30 cellular contexts compared by ENCODE assay signal in the genomic region with DNA sequence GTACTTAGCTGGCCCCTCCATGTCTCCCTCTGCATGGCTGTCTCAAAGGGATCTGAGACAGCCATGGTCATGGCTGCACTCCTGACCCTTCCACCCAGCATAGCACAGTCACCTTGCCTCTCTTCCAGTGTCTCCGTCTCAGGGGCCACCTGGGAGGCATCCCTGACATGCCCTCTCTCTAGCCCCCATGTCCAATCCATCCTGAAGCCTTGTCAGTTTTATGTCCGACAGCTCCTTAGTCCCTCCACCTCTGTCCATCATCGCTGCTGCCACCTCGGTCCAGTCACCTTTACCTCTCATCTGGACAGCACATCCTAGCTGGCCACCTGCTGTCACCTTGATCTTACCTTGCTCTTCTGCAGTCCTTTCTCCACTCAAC.
DNase-seq lines count a peak whose midpoint lies in the region; ATAC-seq and TF ChIP-seq lines count a peak whose summit lies in the region.
"Had no signal": no experiment of that assay in that cellular context is flagged by ENCODE, and none has a peak within 500 bp of the region (broad histone marks: within the 10 kb centered on the region; RNA-seq: fewer than 3 reads in every experiment).

No MANE protein-coding gene starts in this region.

- BruUV-seq in HCT116 (replicated peaks; lab: Mats Ljungman, UMichigan), result no TSS peak

- H3K9me3 Mint-ChIP-seq in endodermal cell, result no peaks in the 10 kb centered on the region
- H3K9me3 Mint-ChIP-seq in activated T-cell treated with anti-CD3 and anti-CD28 coated beads, Interleukin-2, amount 50 U/mL, for 4 hours, result no peaks in the 10 kb centered on the region
- H3K9me3 Mint-ChIP-seq: activated naive CD8-positive, alpha-beta T cell treated with anti-CD3 and anti-CD28 coated beads, Interleukin-2, amount 10 ng/mL, durations not matched to agents 7 days and 5 days; IgD-negative memory B cell; nephron had no signal

- H4K20me1 ChIP-seq in HCT116 (ENCODE audit: insufficient read depth), result no peaks in the 10 kb centered on the region
- no peaks in the 10 kb centered on the region for H4K20me1 ChIP-seq in osteoblast (ENCODE audit: insufficient read depth, low read length)

- no peak for TF ChIP-seq RAD21 in HCT116 (IDR thresholded peaks at IDR 0.05; ENCODE audit: low read depth)

- H3K79me2 ChIP-seq in HCT116 (ENCODE audit: insufficient read depth, low read length) (no peaks in the 10 kb centered on the region), osteoblast (ENCODE audit: insufficient read depth, low read length) (no peaks in the 10 kb centered on the region)

- H3K9me3 ChIP-seq in HCT116 (ENCODE audit: control insufficient read depth in 1 of 2, insufficient read depth in 1 of 2, low read depth in 1 of 2, low read length in 2 of 2), result no peaks in the 10 kb centered on the region
- H3K9me3 ChIP-seq in endodermal cell (ENCODE audit: control insufficient read depth, low read length), result no peaks in the 10 kb centered on the region
- H3K9me3 ChIP-seq in osteoblast (ENCODE audit: low read depth, low read length), result no peaks in the 10 kb centered on the region
- H3K9me3 ChIP-seq: HAP-1, heart right ventricle, ovary had no signal

- H3K36me3 ChIP-seq in HCT116 (ENCODE audit: control insufficient read depth in 1 of 2, insufficient read depth in 2 of 2, low read length in 2 of 2), result no peaks in the 10 kb centered on the region
- H3K36me3 ChIP-seq in endodermal cell (ENCODE audit: control insufficient read depth, insufficient read depth, low read length), result no peaks in the 10 kb centered on the region
- no peaks in the 10 kb centered on the region for H3K36me3 ChIP-seq in osteoblast (ENCODE audit: insufficient read depth, low read length)
- H3K36me3 ChIP-seq: HAP-1, heart right ventricle, ovary had no signal

- no peak overlapping the region for H3K27ac ChIP-seq in HCT116 (ENCODE audit: low read depth, low read length)
- no peak overlapping the region for H3K27ac ChIP-seq in endodermal cell (ENCODE audit: low read depth, low read length)
- H3K27ac ChIP-seq in osteoblast (ENCODE audit: low read depth, low read length), result no peak overlapping the region
- H3K27ac ChIP-seq: heart right ventricle, ovary had no signal

- intact Hi-C loops in HCT116 (cut with micrococcal nuclease), result no loop called here

- H3K4me1 Mint-ChIP-seq in endodermal cell, result peaks cover 8% of the 10 kb centered on the region
- no peaks in the 10 kb centered on the region for H3K4me1 Mint-ChIP-seq in activated T-cell treated with anti-CD3 and anti-CD28 coated beads, Interleukin-2, amount 50 U/mL, for 4 hours (ENCODE audit: low read depth)
- H3K4me1 Mint-ChIP-seq: activated naive CD8-positive, alpha-beta T cell treated with anti-CD3 and anti-CD28 coated beads, Interleukin-2, amount 10 ng/mL, durations not matched to agents 7 days and 5 days; B cell had no signal

- 89 to 92% methylated on average over 4 of the region's 4 CpGs for WGBS in endodermal cell (ENCODE audit: insufficient coverage in 1 of 2, insufficient read length in 1 of 2), 2 experiments

- H3K9me2 ChIP-seq in HCT116 (ENCODE audit: insufficient read depth), result no peaks in the 10 kb centered on the region

- no peak for TF ChIP-seq CTCF in HCT116 (IDR thresholded peaks at IDR 0.05 in 2 of 3, conservative IDR thresholded peaks at IDR 0.05 in 1 of 3; ENCODE audit: borderline replicate concordance in 1 of 3, insufficient read depth in 1 of 3, low read depth in 2 of 3, low read length in 2 of 3)
- no peak for TF ChIP-seq CTCF in endodermal cell (conservative IDR thresholded peaks at IDR 0.05)
- no peak for TF ChIP-seq CTCF in osteoblast (IDR thresholded peaks at IDR 0.05; ENCODE audit: extremely low read depth, low read depth, low read length)

- CTCF ChIA-PET in HCT116 (lab: Charles Lee), result no interaction called here

- H3K27me3 Mint-ChIP-seq in endodermal cell (ENCODE audit: insufficient read depth), result peaks cover 29% of the 10 kb centered on the region
- peaks cover 11% of the 10 kb centered on the region for H3K27me3 Mint-ChIP-seq in activated T-cell treated with anti-CD3 and anti-CD28 coated beads, Interleukin-2, amount 50 U/mL, for 4 hours (ENCODE audit: low read depth)
- H3K27me3 Mint-ChIP-seq: IgD-negative memory B cell had no signal

- no peaks in the 10 kb centered on the region for H3K27me3 ChIP-seq in HCT116 (ENCODE audit: insufficient read depth, low read length)
- H3K27me3 ChIP-seq in endodermal cell (ENCODE audit: control insufficient read depth, insufficient read depth, low read length, poor library complexity, severe bottlenecking), result peaks cover 4% of the 10 kb centered on the region
- no peaks in the 10 kb centered on the region for H3K27me3 ChIP-seq in osteoblast (ENCODE audit: insufficient read depth, low read length)
- H3K27me3 ChIP-seq: ovary had no signal

- H3K4me3 ChIP-seq in HCT116 (replicated peaks in 1 of 2; ENCODE audit: low read depth in 1 of 2, low read length in 2 of 2) (no peak overlapping the region), endodermal cell (ENCODE audit: low read length) (no peak overlapping the region), osteoblast (ENCODE audit: insufficient read depth, low read length) (no peak overlapping the region)
- H3K4me3 ChIP-seq: GM12878, HAP-1, heart right ventricle, lung, ovary had no signal

- no peak overlapping the region for H3K27ac Mint-ChIP-seq in endodermal cell
- H3K27ac Mint-ChIP-seq: activated naive CD8-positive, alpha-beta T cell treated with anti-CD3 and anti-CD28 coated beads, Interleukin-2, amount 10 ng/mL, durations not matched to agents 7 days and 5 days; B cell; nephron; T-helper 17 cell had no signal

- RAD21 ChIA-PET in HCT116 (lab: Charles Lee; ENCODE audit: low non-redundant PET in 1 of 2, low total read pairs in 2 of 2, uncharacterized antibody in 2 of 2, unreplicated experiment in 2 of 2), result no interaction called here

- no peak for TF ChIP-seq POLR2A in HCT116 (IDR thresholded peaks at IDR 0.05; ENCODE audit: borderline replicate concordance, extremely low read depth, insufficient read depth, insufficient read length)

- H3K4me2 ChIP-seq in HCT116 (ENCODE audit: low read length) (no peak overlapping the region), osteoblast (ENCODE audit: insufficient read depth, low read length) (no peak overlapping the region)

- peak; percentile 8 for DNase-seq in 8988T
- DNase-seq in HCT116 (ENCODE audit: low read depth, low spot score), result no peak
- peak; percentile 28 for DNase-seq in endodermal cell
- DNase-seq in osteoblast (ENCODE audit: insufficient read length, low spot score, missing footprints), result peak; percentile 11
- DNase-seq in activated T-cell treated with anti-CD3 and anti-CD28 coated beads, Interleukin-2, amount 50 U/mL, for 4 hours, result no peak
- DNase-seq in NCI-H446 (lab: John Stamatoyannopoulos, UW), result no peak
- DNase-seq in HuH-7.5 (ENCODE audit: low spot score), result no peak
- DNase-seq: activated CD4-positive, alpha-beta T cell treated with anti-CD3 and anti-CD28 coated beads, Interleukin-2, amount 50 U/mL, for 4 hours; activated gamma-delta T cell; activated naive CD8-positive, alpha-beta T cell treated with anti-CD3 and anti-CD28 coated beads, Interleukin-2, amount 10 ng/mL, durations not matched to agents 7 days and 5 days; activated T-cell treated with anti-CD3 and anti-CD28 coated beads for 4 hours; dermis blood vessel endothelial cell; foreskin melanocyte; heart right ventricle; kidney glomerular epithelial cell; NCI-H1436 treated with DMSO at 0.1 percent for 48 hours; NCI-H2081 treated with DMSO at 0.1 percent for 48 hours; NCI-H226; ovary; Right ventricle myocardium superior; stimulated activated naive CD8-positive, alpha-beta T cell treated with anti-CD3 and anti-CD28 coated beads, Interleukin-15, Interleukin-2, amounts not matched to agents 100 U/mL and 50 U/mL, for 24 hours; T-helper 17 cell had no signal

- H3K9ac ChIP-seq in HCT116 (ENCODE audit: low read length), result no peak overlapping the region
- H3K9ac ChIP-seq in endodermal cell (ENCODE audit: extremely low read depth, low read length, poor library complexity, severe bottlenecking), result no peak overlapping the region

- ATAC-seq in HCT116 (0 out of 2 replicates have a peak, but pooled peaks have one; percentile 31), GM18909 (IDR thresholded peaks at IDR 0.05; ENCODE audit: poor library complexity, unreplicated experiment) (no peak)
- ATAC-seq in activated T-cell treated with anti-CD3 and anti-CD28 coated beads, Interleukin-2, amount 50 U/mL, for 4 hours, result no peak
- ATAC-seq: activated CD4-positive, CD25-positive, alpha-beta regulatory T cell treated with anti-CD3 and anti-CD28 coated beads, Interleukin-2, amount 50 U/mL, for 24 hours; GM12878; stimulated activated naive CD8-positive, alpha-beta T cell treated with anti-CD3 and anti-CD28 coated beads, Interleukin-15, Interleukin-2, amounts not matched to agents 100 U/mL and 50 U/mL, for 24 hours; T-helper 17 cell had no signal

- H2AFZ ChIP-seq in HCT116 (ENCODE audit: low read depth, low read length, poor library complexity, severe bottlenecking) (no peak overlapping the region), osteoblast (ENCODE audit: low read length) (no peak overlapping the region)

- POLR2A ChIA-PET in HCT116 (lab: Charles Lee), result no interaction called here

- no peak overlapping the region for H3K4me3 Mint-ChIP-seq in endodermal cell
- no peak overlapping the region for H3K4me3 Mint-ChIP-seq in activated T-cell treated with anti-CD3 and anti-CD28 coated beads, Interleukin-2, amount 50 U/mL, for 4 hours
- H3K4me3 Mint-ChIP-seq: activated naive CD8-positive, alpha-beta T cell treated with anti-CD3 and anti-CD28 coated beads, Interleukin-2, amount 10 ng/mL, durations not matched to agents 7 days and 5 days; B cell; IgD-negative memory B cell; nephron; T-helper 17 cell had no signal

- no peaks in the 10 kb centered on the region for H3K36me3 Mint-ChIP-seq in endodermal cell (ENCODE audit: low read depth)
- no peaks in the 10 kb centered on the region for H3K36me3 Mint-ChIP-seq in activated T-cell treated with anti-CD3 and anti-CD28 coated beads, Interleukin-2, amount 50 U/mL, for 4 hours (ENCODE audit: insufficient read depth)
- H3K36me3 Mint-ChIP-seq: activated naive CD8-positive, alpha-beta T cell treated with anti-CD3 and anti-CD28 coated beads, Interleukin-2, amount 10 ng/mL, durations not matched to agents 7 days and 5 days had no signal

- H3K4me1 ChIP-seq in HCT116 (ENCODE audit: control insufficient read depth in 1 of 2, insufficient read depth in 2 of 2, low read length in 2 of 2) (no peaks in the 10 kb centered on the region), endodermal cell (ENCODE audit: control insufficient read depth, insufficient read depth, low read length) (no peaks in the 10 kb centered on the region), osteoblast (ENCODE audit: insufficient read depth, low read length) (peaks cover 11% of the 10 kb centered on the region)

TF ChIP-seq in HCT116, 20 proteins besides CTCF, POLR2A, EP300 and RAD21:
- TF ChIP-seq, protein P1, sequence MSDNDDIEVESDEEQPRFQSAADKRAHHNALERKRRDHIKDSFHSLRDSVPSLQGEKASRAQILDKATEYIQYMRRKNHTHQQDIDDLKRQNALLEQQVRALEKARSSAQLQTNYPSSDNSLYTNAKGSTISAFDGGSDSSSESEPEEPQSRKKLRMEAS (IDR thresholded peaks at IDR 0.05), result no peak

Comparison
In these comparisons a context has a peak if more than half of its experiments do, and no peak if none do; other contexts are left out.
1. DNase-seq: peak in 8988T (single experiment), endodermal cell (single experiment) and osteoblast (single experiment); none in HCT116 (single experiment), activated T-cell treated with anti-CD3 and anti-CD28 coated beads, Interleukin-2, amount 50 U/mL, for 4 hours (single experiment), NCI-H446 (0 of 2) and HuH-7.5 (single experiment).